In genomic region chr12:111405149-111405855, GRCh38 we compare ENCODE assay signal across 1 cellular context.
TF ChIP-seq lines count a peak whose summit lies in the region.

No MANE protein-coding gene starts in this region.

TF ChIP-seq in K562, 482 proteins besides CTCF, POLR2A, EP300 and RAD21 (continued from another document and continues in another):
- TF ChIP-seq, protein P1, sequence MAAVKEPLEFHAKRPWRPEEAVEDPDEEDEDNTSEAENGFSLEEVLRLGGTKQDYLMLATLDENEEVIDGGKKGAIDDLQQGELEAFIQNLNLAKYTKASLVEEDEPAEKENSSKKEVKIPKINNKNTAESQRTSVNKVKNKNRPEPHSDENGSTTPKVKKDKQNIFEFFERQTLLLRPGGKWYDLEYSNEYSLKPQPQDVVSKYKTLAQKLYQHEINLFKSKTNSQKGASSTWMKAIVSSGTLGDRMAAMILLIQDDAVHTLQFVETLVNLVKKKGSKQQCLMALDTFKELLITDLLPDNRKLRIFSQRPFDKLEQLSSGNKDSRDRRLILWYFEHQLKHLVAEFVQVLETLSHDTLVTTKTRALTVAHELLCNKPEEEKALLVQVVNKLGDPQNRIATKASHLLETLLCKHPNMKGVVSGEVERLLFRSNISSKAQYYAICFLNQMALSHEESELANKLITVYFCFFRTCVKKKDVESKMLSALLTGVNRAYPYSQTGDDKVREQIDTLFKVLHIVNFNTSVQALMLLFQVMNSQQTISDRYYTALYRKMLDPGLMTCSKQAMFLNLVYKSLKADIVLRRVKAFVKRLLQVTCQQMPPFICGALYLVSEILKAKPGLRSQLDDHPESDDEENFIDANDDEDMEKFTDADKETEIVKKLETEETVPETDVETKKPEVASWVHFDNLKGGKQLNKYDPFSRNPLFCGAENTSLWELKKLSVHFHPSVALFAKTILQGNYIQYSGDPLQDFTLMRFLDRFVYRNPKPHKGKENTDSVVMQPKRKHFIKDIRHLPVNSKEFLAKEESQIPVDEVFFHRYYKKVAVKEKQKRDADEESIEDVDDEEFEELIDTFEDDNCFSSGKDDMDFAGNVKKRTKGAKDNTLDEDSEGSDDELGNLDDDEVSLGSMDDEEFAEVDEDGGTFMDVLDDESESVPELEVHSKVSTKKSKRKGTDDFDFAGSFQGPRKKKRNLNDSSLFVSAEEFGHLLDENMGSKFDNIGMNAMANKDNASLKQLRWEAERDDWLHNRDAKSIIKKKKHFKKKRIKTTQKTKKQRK (IDR thresholded peaks at IDR 0.05; ENCODE audit: borderline replicate concordance, low read depth, low read length): no peak
- TF ChIP-seq KLF13 (tag; IDR thresholded peaks at IDR 0.05; ENCODE audit: borderline replicate concordance, low read depth): no peak
- TF ChIP-seq, protein P2, sequence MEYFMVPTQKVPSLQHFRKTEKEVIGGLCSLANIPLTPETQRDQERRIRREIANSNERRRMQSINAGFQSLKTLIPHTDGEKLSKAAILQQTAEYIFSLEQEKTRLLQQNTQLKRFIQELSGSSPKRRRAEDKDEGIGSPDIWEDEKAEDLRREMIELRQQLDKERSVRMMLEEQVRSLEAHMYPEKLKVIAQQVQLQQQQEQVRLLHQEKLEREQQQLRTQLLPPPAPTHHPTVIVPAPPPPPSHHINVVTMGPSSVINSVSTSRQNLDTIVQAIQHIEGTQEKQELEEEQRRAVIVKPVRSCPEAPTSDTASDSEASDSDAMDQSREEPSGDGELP (CRISPR knock-in tag; IDR thresholded peaks at IDR 0.05; ENCODE audit: borderline replicate concordance): peak; percentile 96
- no peak for TF ChIP-seq HEY1 (CRISPR knock-in tag; IDR thresholded peaks at IDR 0.05; ENCODE audit: borderline replicate concordance)
- TF ChIP-seq, protein P3, sequence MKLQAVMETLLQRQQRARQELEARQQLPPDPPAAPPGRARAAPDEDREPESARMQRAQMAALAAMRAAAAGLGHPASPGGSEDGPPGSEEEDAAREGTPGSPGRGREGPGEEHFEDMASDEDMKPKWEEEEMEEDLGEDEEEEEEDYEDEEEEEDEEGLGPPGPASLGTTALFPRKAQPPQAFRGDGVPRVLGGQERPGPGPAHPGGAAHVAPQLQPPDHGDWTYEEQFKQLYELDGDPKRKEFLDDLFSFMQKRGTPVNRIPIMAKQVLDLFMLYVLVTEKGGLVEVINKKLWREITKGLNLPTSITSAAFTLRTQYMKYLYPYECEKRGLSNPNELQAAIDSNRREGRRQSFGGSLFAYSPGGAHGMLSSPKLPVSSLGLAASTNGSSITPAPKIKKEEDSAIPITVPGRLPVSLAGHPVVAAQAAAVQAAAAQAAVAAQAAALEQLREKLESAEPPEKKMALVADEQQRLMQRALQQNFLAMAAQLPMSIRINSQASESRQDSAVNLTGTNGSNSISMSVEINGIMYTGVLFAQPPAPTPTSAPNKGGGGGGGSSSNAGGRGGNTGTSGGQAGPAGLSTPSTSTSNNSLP (IDR thresholded peaks at IDR 0.05; ENCODE audit: borderline replicate concordance, low read depth, low read length): no peak
- TF ChIP-seq BCLAF1 (IDR thresholded peaks at IDR 0.05; ENCODE audit: borderline replicate concordance in 1 of 2, control insufficient read depth in 1 of 2, low read depth in 2 of 2, low read length in 1 of 2): 0 out of 4 replicates have a peak, but pooled peaks of 1 of the 2 experiments have one; percentile 55
- peak; percentile 79 for TF ChIP-seq NCOR1 (IDR thresholded peaks at IDR 0.05)
- peak; percentile 58; the same call in 1 of the 2 replicates for TF ChIP-seq KAT7 (CRISPR knock-in tag; IDR thresholded peaks at IDR 0.05; ENCODE audit: borderline replicate concordance)
- peak; percentile 76; the same call in 1 of the 2 replicates for TF ChIP-seq SMARCE1 (IDR thresholded peaks at IDR 0.05)
- no peak for TF ChIP-seq MBD1 (CRISPR knock-in tag; IDR thresholded peaks at IDR 0.05)
- no peak for TF ChIP-seq POLR2AphosphoS2 (IDR thresholded peaks at IDR 0.05; ENCODE audit: low read length)
- TF ChIP-seq ZNF3 (CRISPR knock-in tag; IDR thresholded peaks at IDR 0.05): no peak
- TF ChIP-seq, protein P4, sequence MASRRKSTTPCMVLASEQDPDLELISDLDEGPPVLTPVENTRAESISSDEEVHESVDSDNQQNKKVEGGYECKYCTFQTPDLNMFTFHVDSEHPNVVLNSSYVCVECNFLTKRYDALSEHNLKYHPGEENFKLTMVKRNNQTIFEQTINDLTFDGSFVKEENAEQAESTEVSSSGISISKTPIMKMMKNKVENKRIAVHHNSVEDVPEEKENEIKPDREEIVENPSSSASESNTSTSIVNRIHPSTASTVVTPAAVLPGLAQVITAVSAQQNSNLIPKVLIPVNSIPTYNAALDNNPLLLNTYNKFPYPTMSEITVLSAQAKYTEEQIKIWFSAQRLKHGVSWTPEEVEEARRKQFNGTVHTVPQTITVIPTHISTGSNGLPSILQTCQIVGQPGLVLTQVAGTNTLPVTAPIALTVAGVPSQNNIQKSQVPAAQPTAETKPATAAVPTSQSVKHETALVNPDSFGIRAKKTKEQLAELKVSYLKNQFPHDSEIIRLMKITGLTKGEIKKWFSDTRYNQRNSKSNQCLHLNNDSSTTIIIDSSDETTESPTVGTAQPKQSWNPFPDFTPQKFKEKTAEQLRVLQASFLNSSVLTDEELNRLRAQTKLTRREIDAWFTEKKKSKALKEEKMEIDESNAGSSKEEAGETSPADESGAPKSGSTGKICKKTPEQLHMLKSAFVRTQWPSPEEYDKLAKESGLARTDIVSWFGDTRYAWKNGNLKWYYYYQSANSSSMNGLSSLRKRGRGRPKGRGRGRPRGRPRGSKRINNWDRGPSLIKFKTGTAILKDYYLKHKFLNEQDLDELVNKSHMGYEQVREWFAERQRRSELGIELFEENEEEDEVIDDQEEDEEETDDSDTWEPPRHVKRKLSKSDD (conservative IDR thresholded peaks at IDR 0.05; ENCODE audit: low read length): no peak
- TF ChIP-seq PYGO2 (tag; IDR thresholded peaks at IDR 0.05): no peak
- TF ChIP-seq ZNF766 (CRISPR knock-in tag; conservative IDR thresholded peaks at IDR 0.05): no peak
- TF ChIP-seq ZNF444 (CRISPR knock-in tag; IDR thresholded peaks at IDR 0.05): 0 out of 2 replicates have a peak, but pooled peaks have one; percentile 4
- TF ChIP-seq SNIP1 (IDR thresholded peaks at IDR 0.05; ENCODE audit: low read depth): no peak
- TF ChIP-seq U2AF1 (optimal IDR thresholded peaks at IDR 0.05; ENCODE audit: low read depth, low read length): peak; percentile 57
- no peak for TF ChIP-seq IRF2 (CRISPR knock-in tag; IDR thresholded peaks at IDR 0.05)
- no peak; the same call in 1 of the 2 replicates for TF ChIP-seq NKRF (IDR thresholded peaks at IDR 0.05; ENCODE audit: borderline replicate concordance)
- TF ChIP-seq PREB (CRISPR knock-in tag; IDR thresholded peaks at IDR 0.05): no peak
- no peak for TF ChIP-seq HSF4 (CRISPR knock-in tag; IDR thresholded peaks at IDR 0.05; ENCODE audit: borderline replicate concordance)
- no peak for TF ChIP-seq CREB5 (CRISPR knock-in tag; IDR thresholded peaks at IDR 0.05)
- TF ChIP-seq NONO (IDR thresholded peaks at IDR 0.05; ENCODE audit: low read depth in 2 of 2, low read length in 1 of 2): peak in 1 of 2 experiments; percentile 89; a peak in 2 of 4 replicates
- peak; percentile 87 for TF ChIP-seq SUPT5H (IDR thresholded peaks at IDR 0.05)
- TF ChIP-seq, protein P5, sequence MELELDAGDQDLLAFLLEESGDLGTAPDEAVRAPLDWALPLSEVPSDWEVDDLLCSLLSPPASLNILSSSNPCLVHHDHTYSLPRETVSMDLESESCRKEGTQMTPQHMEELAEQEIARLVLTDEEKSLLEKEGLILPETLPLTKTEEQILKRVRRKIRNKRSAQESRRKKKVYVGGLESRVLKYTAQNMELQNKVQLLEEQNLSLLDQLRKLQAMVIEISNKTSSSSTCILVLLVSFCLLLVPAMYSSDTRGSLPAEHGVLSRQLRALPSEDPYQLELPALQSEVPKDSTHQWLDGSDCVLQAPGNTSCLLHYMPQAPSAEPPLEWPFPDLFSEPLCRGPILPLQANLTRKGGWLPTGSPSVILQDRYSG (tag; conservative IDR thresholded peaks at IDR 0.05; ENCODE audit: low read depth): no peak
- peak; percentile 71 for TF ChIP-seq CBFA2T2 (conservative IDR thresholded peaks at IDR 0.05)
- TF ChIP-seq SMAD3 (CRISPR knock-in tag; conservative IDR thresholded peaks at IDR 0.05): peak; percentile 11; the same call in 1 of the 2 replicates
- TF ChIP-seq SP2 (IDR thresholded peaks at IDR 0.05; ENCODE audit: extremely low read depth, low read depth, low read length, poor library complexity, severe bottlenecking): no peak
- no peak for TF ChIP-seq ETV6 (IDR thresholded peaks at IDR 0.05; ENCODE audit: borderline replicate concordance in 1 of 2, low read depth in 2 of 2, low read length in 1 of 2)
- no peak for TF ChIP-seq ETV6 (CRISPR knock-in tag; IDR thresholded peaks at IDR 0.05; ENCODE audit: borderline replicate concordance)
- no peak for TF ChIP-seq KHSRP (IDR thresholded peaks at IDR 0.05)
- no peak for TF ChIP-seq MAFK (IDR thresholded peaks at IDR 0.05; ENCODE audit: low read length)
- no peak for TF ChIP-seq NR2F6 (CRISPR knock-in tag; IDR thresholded peaks at IDR 0.05)
- 0 out of 4 replicates have a peak, but pooled peaks of 1 of the 2 experiments have one; percentile 10 for TF ChIP-seq FOXA3 (CRISPR knock-in tag; conservative IDR thresholded peaks at IDR 0.05 in 1 of 2, IDR thresholded peaks at IDR 0.05 in 1 of 2)
- TF ChIP-seq GMEB1 (CRISPR knock-in tag; IDR thresholded peaks at IDR 0.05): no peak
